10 cellular contexts compared by ENCODE assay signal in the genomic region with DNA sequence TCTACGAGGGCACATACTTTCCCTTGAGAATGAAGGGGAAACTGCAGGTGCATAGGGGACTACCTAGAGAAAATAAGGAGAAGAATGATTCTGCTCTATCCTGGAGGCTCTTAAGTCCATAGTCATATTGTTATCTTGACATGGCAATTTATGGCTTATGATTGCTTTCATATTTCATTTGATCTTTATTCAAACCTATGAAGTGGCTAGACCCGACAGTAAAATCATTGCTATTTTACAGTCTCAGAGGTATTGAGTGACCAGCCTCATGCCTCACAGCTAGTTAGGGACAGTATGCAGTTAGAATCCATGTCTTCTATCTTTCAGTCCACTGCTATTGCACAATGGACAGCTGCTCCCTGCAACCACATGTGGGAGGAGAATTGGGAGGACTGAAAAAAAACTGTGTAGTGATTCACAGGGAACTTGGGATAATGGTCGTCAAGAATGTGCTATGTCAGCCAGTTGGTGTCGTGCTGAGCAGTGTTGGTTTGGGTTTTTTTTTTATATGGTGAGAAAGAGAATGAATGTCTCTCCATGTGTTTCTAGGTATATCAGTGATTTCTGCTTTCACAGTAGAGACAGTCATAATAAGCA.
DNase-seq lines count a peak whose midpoint lies in the region; ATAC-seq and TF ChIP-seq lines count a peak whose summit lies in the region.
"Had no signal": no experiment of that assay in that cellular context is flagged by ENCODE, and none has a peak within 500 bp of the region (broad histone marks: within the 10 kb centered on the region; RNA-seq: fewer than 3 reads in every experiment).

No MANE protein-coding gene starts in this region.

- H3K27ac Mint-ChIP-seq in activated T-helper 17 cell treated with anti-CD3 and anti-CD28 coated beads, Interleukin-2, amount 50 U/mL, for 72 hours = no peak overlapping the region

- no peak for ATAC-seq in GM19397 (IDR thresholded peaks at IDR 0.05; ENCODE audit: unreplicated experiment)
- ATAC-seq in activated T-helper 17 cell treated with anti-CD3 and anti-CD28 coated beads, Interleukin-2, amount 50 U/mL, for 72 hours (replicated peaks) = no peak

- DNase-seq in AG10803 (ENCODE audit: low read depth) (peak; percentile 95), LoVo (ENCODE audit: low spot score) (peak; percentile 80), cardiac fibroblast (ENCODE audit: low read depth in 2 of 2) (peak; percentile 84 to 90), lung microvascular endothelial cell (ENCODE audit: low read depth in 2 of 2) (peak; percentile 37 to 43), NCI-H2107 (lab: John Stamatoyannopoulos, UW) (no peak), RPMI8226 (no peak)

- no peaks in the 10 kb centered on the region for H3K36me3 Mint-ChIP-seq in activated T-helper 17 cell treated with anti-CD3 and anti-CD28 coated beads, Interleukin-2, amount 50 U/mL, for 72 hours (ENCODE audit: low read depth)

- TF ChIP-seq CTCF in AG10803 (conservative IDR thresholded peaks at IDR 0.05; ENCODE audit: low read length) (peak; percentile 17; the same call in 1 of the 2 replicates), cardiac fibroblast (IDR thresholded peaks at IDR 0.05; ENCODE audit: low read depth, low read length) (no peak)

- no peaks in the 10 kb centered on the region for H3K4me1 Mint-ChIP-seq in activated T-helper 17 cell treated with anti-CD3 and anti-CD28 coated beads, Interleukin-2, amount 50 U/mL, for 72 hours

- H3K4me3 ChIP-seq in AG10803 (ENCODE audit: low read length) (no peak overlapping the region), cardiac fibroblast (replicated peaks in 1 of 2; ENCODE audit: low read depth in 2 of 2, low read length in 2 of 2) (no peak overlapping the region)
- H3K4me3 ChIP-seq: lung, Peyer's patch had no signal

- no peaks in the 10 kb centered on the region for H3K27me3 Mint-ChIP-seq in activated T-helper 17 cell treated with anti-CD3 and anti-CD28 coated beads, Interleukin-2, amount 50 U/mL, for 72 hours

- H3K9me3 Mint-ChIP-seq in activated T-helper 17 cell treated with anti-CD3 and anti-CD28 coated beads, Interleukin-2, amount 50 U/mL, for 72 hours = no peaks in the 10 kb centered on the region

- H3K4me3 Mint-ChIP-seq in activated T-helper 17 cell treated with anti-CD3 and anti-CD28 coated beads, Interleukin-2, amount 50 U/mL, for 72 hours = no peak overlapping the region

Comparison
In these comparisons a context has a peak if more than half of its experiments do, and no peak if none do; other contexts are left out.
1. DNase-seq: peak in AG10803 (single experiment), LoVo (single experiment), cardiac fibroblast (2 of 2) and lung microvascular endothelial cell (2 of 2); none in NCI-H2107 (single experiment) and RPMI8226 (single experiment).